In genomic region chr22:21982338-21982965, GRCh38 we compare ENCODE assay signal across 1 cellular context.
TF ChIP-seq lines count a peak whose summit lies in the region.

TOP3B (minus strand) TSS chr22:21982787; CDS start chr22:21975709, 7,078 bp downstream.

TF ChIP-seq in H1, 55 proteins besides CTCF, POLR2A, EP300 and RAD21 (continued from another document):
- TF ChIP-seq CTBP2 (IDR thresholded peaks at IDR 0.05; ENCODE audit: borderline replicate concordance, insufficient read depth, insufficient read length, low read length) (no peak), TCF12 (IDR thresholded peaks at IDR 0.05; ENCODE audit: low read depth, low read length) (no peak), CHD2 (IDR thresholded peaks at IDR 0.05; ENCODE audit: low read length) (no peak), KDM5A (IDR thresholded peaks at IDR 0.05; ENCODE audit: low read length) (peak; percentile 78; the same call in 1 of the 2 replicates), ATF2 (IDR thresholded peaks at IDR 0.05; ENCODE audit: low read length) (no peak), TAF7 (optimal IDR thresholded peaks at IDR 0.05; ENCODE audit: borderline replicate concordance, low read depth, low read length) (peak; percentile 87), SIN3A (conservative IDR thresholded peaks at IDR 0.05 in 1 of 2, IDR thresholded peaks at IDR 0.05 in 1 of 2; ENCODE audit: low read depth in 1 of 2, low read length in 2 of 2) (peak; percentile 8 to 74; a peak in 2 of 4 replicates), POLR2AphosphoS5 (IDR thresholded peaks at IDR 0.05; ENCODE audit: low read depth, low read length) (peak; percentile 87), JUN (IDR thresholded peaks at IDR 0.05; ENCODE audit: low read depth, low read length) (no peak), SIX5 (IDR thresholded peaks at IDR 0.05; ENCODE audit: low read depth, low read length) (peak; percentile 26; the same call in 1 of the 2 replicates), BACH1 (IDR thresholded peaks at IDR 0.05; ENCODE audit: low read length) (no peak), POU5F1 (IDR thresholded peaks at IDR 0.05; ENCODE audit: low read depth, low read length) (no peak), E2F6 (IDR thresholded peaks at IDR 0.05) (peak; percentile 31; the same call in 1 of the 2 replicates), HDAC6 (IDR thresholded peaks at IDR 0.05; ENCODE audit: low read depth, low read length) (no peak), RFX5 (IDR thresholded peaks at IDR 0.05; ENCODE audit: borderline replicate concordance, low read depth, low read length) (no peak), NRF1 (IDR thresholded peaks at IDR 0.05; ENCODE audit: low read depth, low read length) (no peak), GTF2F1 (IDR thresholded peaks at IDR 0.05; ENCODE audit: borderline replicate concordance, low read depth, low read length) (peak; percentile 37; the same call in 1 of the 2 replicates), SP2 (IDR thresholded peaks at IDR 0.05; ENCODE audit: low read length) (no peak), CBX5 (IDR thresholded peaks at IDR 0.05; ENCODE audit: low read depth, low read length) (no peak), GABPA (IDR thresholded peaks at IDR 0.05; ENCODE audit: borderline replicate concordance, insufficient read depth, low read length) (peak; percentile 100), BCL11A (IDR thresholded peaks at IDR 0.05; ENCODE audit: low read depth in 2 of 2, low read length in 2 of 2) (no peak), MAX (IDR thresholded peaks at IDR 0.05) (no peak; the same call in 1 of the 2 replicates), RBBP5 (IDR thresholded peaks at IDR 0.05; ENCODE audit: borderline replicate concordance, low read depth, low read length) (peak; percentile 81), EGR1 (IDR thresholded peaks at IDR 0.05; ENCODE audit: borderline replicate concordance, low read depth, low read length) (peak; percentile 67; the same call in 1 of the 2 replicates), EZH2 (IDR thresholded peaks at IDR 0.05; ENCODE audit: low read depth, low read length, severe bottlenecking) (no peak), SIRT6 (IDR thresholded peaks at IDR 0.05; ENCODE audit: low read length) (no peak), BRCA1 (IDR thresholded peaks at IDR 0.05; ENCODE audit: low read depth, low read length) (no peak), TAF1 (IDR thresholded peaks at IDR 0.05; ENCODE audit: low read depth, low read length) (peak; percentile 97), SUZ12 (IDR thresholded peaks at IDR 0.05; ENCODE audit: low read length) (no peak), FOSL1 (IDR thresholded peaks at IDR 0.05; ENCODE audit: insufficient read depth, low read depth, low read length) (no peak), CHD1 (IDR thresholded peaks at IDR 0.05; ENCODE audit: low read depth, low read length) (no peak; the same call in 1 of the 2 replicates), TBP (IDR thresholded peaks at IDR 0.05; ENCODE audit: low read depth, low read length) (peak; percentile 91), HDAC2 (IDR thresholded peaks at IDR 0.05; ENCODE audit: borderline replicate concordance in 1 of 2, low read depth in 2 of 2, low read length in 2 of 2) (no peak), SRF (IDR thresholded peaks at IDR 0.05; ENCODE audit: low read depth, low read length) (peak; percentile 73), JUND (IDR thresholded peaks at IDR 0.05; ENCODE audit: low read length) (no peak; the same call in 1 of the 2 replicates), CREB1 (IDR thresholded peaks at IDR 0.05) (peak; percentile 57; the same call in 1 of the 2 replicates), USF2 (IDR thresholded peaks at IDR 0.05; ENCODE audit: low read length) (no peak), SP4 (IDR thresholded peaks at IDR 0.05; ENCODE audit: low read length) (no peak), ASH2L (IDR thresholded peaks at IDR 0.05; ENCODE audit: low read length) (no peak), MAFK (IDR thresholded peaks at IDR 0.05; ENCODE audit: low read depth, low read length) (no peak), YY1 (IDR thresholded peaks at IDR 0.05; ENCODE audit: low read depth, low read length) (peak; percentile 71), CHD7 (IDR thresholded peaks at IDR 0.05; ENCODE audit: insufficient replicate concordance, low read length) (no peak), SAP30 (IDR thresholded peaks at IDR 0.05; ENCODE audit: insufficient read depth, insufficient replicate concordance, low read length) (no peak), RXRA (IDR thresholded peaks at IDR 0.05; ENCODE audit: insufficient read depth, low read depth, low read length) (0 out of 2 replicates have a peak, but pooled peaks have one; percentile 53), ATF3 (IDR thresholded peaks at IDR 0.05; ENCODE audit: insufficient read depth, low read depth, low read length) (no peak), SP1 (IDR thresholded peaks at IDR 0.05; ENCODE audit: low read depth, low read length) (peak; percentile 56; the same call in 1 of the 2 replicates), NANOG (IDR thresholded peaks at IDR 0.05; ENCODE audit: insufficient read depth, low read depth, low read length, poor library complexity, severe bottlenecking) (peak; percentile 57), RNF2 (IDR thresholded peaks at IDR 0.05; ENCODE audit: borderline replicate concordance, low read depth, low read length, missing control alignments, poor library complexity, severe bottlenecking) (no peak), TEAD4 (IDR thresholded peaks at IDR 0.05; ENCODE audit: low read depth, low read length) (peak; percentile 44; the same call in 1 of the 2 replicates), CBX8 (IDR thresholded peaks at IDR 0.05; ENCODE audit: borderline replicate concordance, low read depth, low read length) (no peak), CEBPB (IDR thresholded peaks at IDR 0.05; ENCODE audit: low read depth, low read length) (no peak), PHF8 (conservative IDR thresholded peaks at IDR 0.05; ENCODE audit: low read depth, low read length) (peak; percentile 98)
